In the genomic region with DNA sequence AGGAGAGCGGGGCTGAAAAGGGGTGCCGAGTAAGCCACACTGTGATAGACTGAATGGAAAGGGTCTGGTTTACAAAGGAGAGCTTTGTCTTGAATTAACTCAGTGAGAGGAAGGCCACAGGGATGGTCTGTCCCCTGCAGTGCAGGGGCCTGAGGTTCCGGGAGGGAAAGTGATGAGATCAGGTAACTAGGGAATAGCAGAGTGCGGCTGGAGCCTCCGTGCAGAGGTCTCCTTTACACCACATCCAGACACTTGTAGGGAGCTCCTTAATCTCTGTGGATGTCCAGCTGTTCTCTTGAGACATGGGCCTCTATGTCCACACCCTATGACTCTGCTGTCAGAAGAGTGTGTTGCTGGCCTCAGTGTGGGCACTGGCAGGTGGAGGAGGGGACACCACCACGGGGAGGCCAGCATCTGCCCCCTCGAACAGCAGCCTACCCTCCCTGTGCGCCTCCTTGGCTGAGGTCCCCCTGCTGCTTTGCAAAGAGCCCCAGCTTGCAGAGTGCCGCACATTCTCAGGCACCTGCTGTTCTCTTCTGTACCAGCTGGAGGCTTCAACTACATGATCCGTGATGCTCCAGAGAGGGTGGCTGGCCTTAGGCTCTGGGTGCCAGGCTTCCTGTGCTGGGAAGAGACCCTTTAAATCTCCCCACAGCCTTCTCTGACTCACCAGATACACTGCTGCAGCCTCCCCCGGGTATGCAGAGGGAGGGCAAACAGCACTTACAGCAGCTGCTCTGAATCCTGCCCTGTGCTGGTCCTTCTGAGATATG, we compare ENCODE assay signal across 1 cellular context.
TF ChIP-seq lines count a peak whose summit lies in the region.

No MANE protein-coding gene starts in this region.

TF ChIP-seq in HepG2, 621 proteins besides CTCF, POLR2A, EP300 and RAD21:
- TF ChIP-seq CCDC6 (CRISPR knock-in tag; IDR thresholded peaks at IDR 0.05) (no peak), NONO (IDR thresholded peaks at IDR 0.05) (no peak), NONO (CRISPR knock-in tag; conservative IDR thresholded peaks at IDR 0.05) (no peak), ZNF75D (CRISPR knock-in tag; IDR thresholded peaks at IDR 0.05; ENCODE audit: borderline replicate concordance) (no peak), HMGXB3 (CRISPR knock-in tag; IDR thresholded peaks at IDR 0.05; ENCODE audit: borderline replicate concordance) (no peak), U2AF1 (optimal IDR thresholded peaks at IDR 0.05; ENCODE audit: low read depth, low read length) (no peak), ZSCAN30 (CRISPR knock-in tag; IDR thresholded peaks at IDR 0.05) (no peak), ETV5 (CRISPR knock-in tag; IDR thresholded peaks at IDR 0.05; ENCODE audit: borderline replicate concordance) (no peak), HOXA7 (CRISPR knock-in tag; IDR thresholded peaks at IDR 0.05) (no peak)
- TF ChIP-seq, protein P1, sequence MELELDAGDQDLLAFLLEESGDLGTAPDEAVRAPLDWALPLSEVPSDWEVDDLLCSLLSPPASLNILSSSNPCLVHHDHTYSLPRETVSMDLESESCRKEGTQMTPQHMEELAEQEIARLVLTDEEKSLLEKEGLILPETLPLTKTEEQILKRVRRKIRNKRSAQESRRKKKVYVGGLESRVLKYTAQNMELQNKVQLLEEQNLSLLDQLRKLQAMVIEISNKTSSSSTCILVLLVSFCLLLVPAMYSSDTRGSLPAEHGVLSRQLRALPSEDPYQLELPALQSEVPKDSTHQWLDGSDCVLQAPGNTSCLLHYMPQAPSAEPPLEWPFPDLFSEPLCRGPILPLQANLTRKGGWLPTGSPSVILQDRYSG (CRISPR knock-in tag; IDR thresholded peaks at IDR 0.05): no peak
- TF ChIP-seq, protein P2, sequence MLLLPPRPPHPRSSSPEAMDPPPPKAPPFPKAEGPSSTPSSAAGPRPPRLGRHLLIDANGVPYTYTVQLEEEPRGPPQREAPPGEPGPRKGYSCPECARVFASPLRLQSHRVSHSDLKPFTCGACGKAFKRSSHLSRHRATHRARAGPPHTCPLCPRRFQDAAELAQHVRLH (CRISPR knock-in tag; IDR thresholded peaks at IDR 0.05; ENCODE audit: borderline replicate concordance, low read depth): no peak
- TF ChIP-seq, protein P3, sequence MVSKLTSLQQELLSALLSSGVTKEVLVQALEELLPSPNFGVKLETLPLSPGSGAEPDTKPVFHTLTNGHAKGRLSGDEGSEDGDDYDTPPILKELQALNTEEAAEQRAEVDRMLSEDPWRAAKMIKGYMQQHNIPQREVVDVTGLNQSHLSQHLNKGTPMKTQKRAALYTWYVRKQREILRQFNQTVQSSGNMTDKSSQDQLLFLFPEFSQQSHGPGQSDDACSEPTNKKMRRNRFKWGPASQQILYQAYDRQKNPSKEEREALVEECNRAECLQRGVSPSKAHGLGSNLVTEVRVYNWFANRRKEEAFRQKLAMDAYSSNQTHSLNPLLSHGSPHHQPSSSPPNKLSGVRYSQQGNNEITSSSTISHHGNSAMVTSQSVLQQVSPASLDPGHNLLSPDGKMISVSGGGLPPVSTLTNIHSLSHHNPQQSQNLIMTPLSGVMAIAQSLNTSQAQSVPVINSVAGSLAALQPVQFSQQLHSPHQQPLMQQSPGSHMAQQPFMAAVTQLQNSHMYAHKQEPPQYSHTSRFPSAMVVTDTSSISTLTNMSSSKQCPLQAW (CRISPR knock-in tag; IDR thresholded peaks at IDR 0.05): no peak
TF ChIP-seq in HepG2: peak in this region for 0.
